ENCODE assay signal across 20 cellular contexts in genomic region chr10:75592014-75592842, GRCh38.
DNase-seq lines count a peak whose midpoint lies in the region; ATAC-seq, FAIRE-seq and TF ChIP-seq lines count a peak whose summit lies in the region.
"Had no signal": no experiment of that assay in that cellular context is flagged by ENCODE, and none has a peak within 500 bp of the region (broad histone marks: within the 10 kb centered on the region; RNA-seq: fewer than 3 reads in every experiment).

No MANE protein-coding gene starts in this region.

- TF ChIP-seq POLR2A in heart left ventricle (IDR thresholded peaks at IDR 0.05), result no peak
- no peak for TF ChIP-seq POLR2A in suprapubic skin (IDR thresholded peaks at IDR 0.05)
- no peak for TF ChIP-seq POLR2A in GM12892 (IDR thresholded peaks at IDR 0.05; ENCODE audit: low read depth, low read length)
- TF ChIP-seq POLR2A in stomach (IDR thresholded peaks at IDR 0.05), result no peak

- H3K4ac ChIP-seq in mesenchymal stem cell (ENCODE audit: low read depth in 1 of 2, low read length in 2 of 2), result no peak overlapping the region

- H3K9ac ChIP-seq in mesenchymal stem cell (ENCODE audit: low read length), result peak overlapping the region; percentile 13

- H2BK12ac ChIP-seq in mesenchymal stem cell (ENCODE audit: low read length in 2 of 2), result peak overlapping the region in 1 of 2 experiments; percentile 57

- no peak for TF ChIP-seq CTCF in heart left ventricle (IDR thresholded peaks at IDR 0.05)
- TF ChIP-seq CTCF in suprapubic skin (IDR thresholded peaks at IDR 0.05), result no peak
- no peak for TF ChIP-seq CTCF in stomach (IDR thresholded peaks at IDR 0.05)

- peak; percentile 4 for DNase-seq in NCI-H2227 treated with DMSO at 0.1 percent for 48 hours (lab: John Stamatoyannopoulos, UW)
- DNase-seq in heart left ventricle, result no peak
- DNase-seq in mesenchymal stem cell, result no peak
- DNase-seq in suprapubic skin (ENCODE audit: low spot score in 2 of 2), result no peak
- no peak for DNase-seq in GM12892 (ENCODE audit: insufficient read length)
- DNase-seq in NCI-H2171 treated with DMSO at 0.1 percent for 48 hours (lab: John Stamatoyannopoulos, UW), result no peak
- DNase-seq in NCI-H1436 treated with DMSO at 0.1 percent for 48 hours (lab: John Stamatoyannopoulos, UW), result no peak
- no peak for DNase-seq in stomach
- DNase-seq: activated CD4-positive, alpha-beta T cell treated with anti-CD3 and anti-CD28 coated beads, Interleukin-2, amount 50 U/mL, for 4 hours; activated gamma-delta T cell; amniotic stem cell; CD4-positive, alpha-beta T cell; DMS53; effector memory CD4-positive, alpha-beta T cell; H9; NCI-H748 treated with DMSO at 0.1 percent for 48 hours; SJCRH30; T-helper 17 cell had no signal

- peak overlapping the region in 1 of 2 experiments; percentile 94 for H3K14ac ChIP-seq in mesenchymal stem cell (ENCODE audit: low read length in 2 of 2)

- no peak overlapping the region for H3K4me2 ChIP-seq in mesenchymal stem cell (ENCODE audit: low read length, poor library complexity, severe bottlenecking)

- FAIRE-seq in GM12892 (lab: Jason Lieb, UNC), result no peak
- FAIRE-seq: GM12891 had no signal

- H3K4me3 ChIP-seq in heart left ventricle (peak overlapping the region in 11 of 12 donors; percentile 24 to 54 (median 47)), mesenchymal stem cell (ENCODE audit: insufficient read depth in 1 of 2, low read depth in 1 of 2, low read length in 2 of 2) (peak overlapping the region in 1 of 2 experiments; percentile 42), suprapubic skin (peak overlapping the region; percentile 27), stomach (no peak overlapping the region)
- H3K4me3 ChIP-seq: SJCRH30 had no signal

- peaks cover 0 to 9% (median 4%) of the 10 kb centered on the region in 12 donors for H3K4me1 ChIP-seq in heart left ventricle
- no peaks in the 10 kb centered on the region for H3K4me1 ChIP-seq in mesenchymal stem cell (ENCODE audit: control insufficient read depth, insufficient read depth, low read depth, low read length)
- H3K4me1 ChIP-seq in suprapubic skin, result no peaks in the 10 kb centered on the region
- peaks cover 7 to 11% (median 9%) of the 10 kb centered on the region in 4 donors for H3K4me1 ChIP-seq in stomach
- H3K4me1 ChIP-seq: SJCRH30 had no signal

- ATAC-seq in heart left ventricle, result peak in 3 of 4 donors; percentile 36 to 65 (median 42)
- ATAC-seq: stimulated activated memory B cell treated with anti-CD40 and anti-IgM and Interleukin-4, amounts not matched to agents 10 μg/mL and 1 μg/mL and 100 μg/mL, for 72 hours; T-helper 17 cell had no signal

- H4K91ac ChIP-seq in mesenchymal stem cell (ENCODE audit: low read length), result no peak overlapping the region

- H2AK5ac ChIP-seq in mesenchymal stem cell (ENCODE audit: low read length, severe bottlenecking), result no peak overlapping the region

- no peak for TF ChIP-seq EP300 in suprapubic skin (IDR thresholded peaks at IDR 0.05)
- TF ChIP-seq EP300 in stomach (IDR thresholded peaks at IDR 0.05), result no peak

- H3K23ac ChIP-seq in mesenchymal stem cell (ENCODE audit: low read length in 2 of 2), result no peak overlapping the region

- no peaks in the 10 kb centered on the region for H3K27me3 ChIP-seq in heart left ventricle
- H3K27me3 ChIP-seq in mesenchymal stem cell (ENCODE audit: control insufficient read depth in 1 of 2, insufficient read depth in 1 of 2, low read length in 2 of 2), result peaks cover 0 to 7% of the 10 kb centered on the region in 2 experiments
- no peaks in the 10 kb centered on the region for H3K27me3 ChIP-seq in suprapubic skin
- no peaks in the 10 kb centered on the region for H3K27me3 ChIP-seq in stomach
- H3K27me3 ChIP-seq: SJCRH30 had no signal

- intact Hi-C loops in heart left ventricle (cut with DNase I), result loop anchor here in 3 of 10 donors (5.0 to 10.0 kb wide), 3 partner anchors 185 to 190 kb away; partner anchors contain the start of gene ZNF503 (in 2 of the 3)
- intact Hi-C loops in stomach (cut with DNase I; ENCODE audit: low total_unique reads), result no loop called here

- no peaks in the 10 kb centered on the region for H3K79me1 ChIP-seq in mesenchymal stem cell (replicated peaks; ENCODE audit: low read length, poor library complexity, severe bottlenecking)

- H3K36me3 ChIP-seq in heart left ventricle (no peaks in the 10 kb centered on the region), mesenchymal stem cell (ENCODE audit: control insufficient read depth in 1 of 2, insufficient read depth in 2 of 2, low read depth in 1 of 2, low read length in 2 of 2) (no peaks in the 10 kb centered on the region), suprapubic skin (no peaks in the 10 kb centered on the region), stomach (no peaks in the 10 kb centered on the region)
- H3K36me3 ChIP-seq: SJCRH30 had no signal

- H3K9me3 ChIP-seq in heart left ventricle, result no peaks in the 10 kb centered on the region
- H3K9me3 ChIP-seq in mesenchymal stem cell (ENCODE audit: control insufficient read depth, low read length), result no peaks in the 10 kb centered on the region
- no peaks in the 10 kb centered on the region for H3K9me3 ChIP-seq in suprapubic skin
- no peaks in the 10 kb centered on the region for H3K9me3 ChIP-seq in stomach
- H3K9me3 ChIP-seq: SJCRH30 had no signal

- H2BK15ac ChIP-seq in mesenchymal stem cell (ENCODE audit: low read depth, poor library complexity, severe bottlenecking), result no peak overlapping the region

- H2AFZ ChIP-seq in mesenchymal stem cell (ENCODE audit: low read depth, low read length), result no peak overlapping the region

- H3K27ac ChIP-seq in heart left ventricle (peak overlapping the region in 9 of 12 donors; percentile 27 to 67 (median 52)), mesenchymal stem cell (ENCODE audit: low read length, poor library complexity, severe bottlenecking) (no peak overlapping the region), suprapubic skin (no peak overlapping the region), stomach (no peak overlapping the region)
- H3K27ac ChIP-seq: SJCRH30 had no signal

- peak overlapping the region in 1 of 2 experiments; percentile 35 for H3K18ac ChIP-seq in mesenchymal stem cell (ENCODE audit: low read depth in 1 of 2, low read length in 2 of 2)

- no peak overlapping the region for H2BK120ac ChIP-seq in mesenchymal stem cell (ENCODE audit: low read depth, low read length)

- no peak overlapping the region for H2BK5ac ChIP-seq in mesenchymal stem cell (ENCODE audit: low read depth, low read length, poor library complexity, severe bottlenecking)

- no peak overlapping the region for H4K8ac ChIP-seq in mesenchymal stem cell (ENCODE audit: low read length)

- 54 to 67% (median 59%) methylated on average over 32 of the region's 32 CpGs for WGBS in heart left ventricle, 4 donors
- 94% methylated on average over 31 of the region's 32 CpGs for WGBS in mesenchymal stem cell
- WGBS in suprapubic skin, result 80% methylated on average over 32 of the region's 32 CpGs
- 79 to 88% (median 85%) methylated on average over 32 of the region's 32 CpGs for WGBS in stomach, 5 donors

Comparison
In these comparisons a context has a peak if more than half of its experiments do, and no peak if none do; other contexts are left out.
1. H3K27ac ChIP-seq: peak in heart left ventricle (9 of 12); none in mesenchymal stem cell (single experiment), suprapubic skin (single experiment) and stomach (0 of 5).
2. H3K4me3 ChIP-seq: peak in heart left ventricle (11 of 12) and suprapubic skin (single experiment); none in stomach (0 of 4).